Comparison of ENCODE assay signal across 8 cellular contexts in genomic region chr6:131134950-131135243, GRCh38. TPM values are rescaled to one million over a fixed set of nuclear protein-coding genes. Genes with fewer than 3 reads are reported as not detected.
DNase-seq lines count a peak whose midpoint lies in the region; ATAC-seq and TF ChIP-seq lines count a peak whose summit lies in the region.

No MANE protein-coding gene starts in this region.

- TF ChIP-seq CTCF in BE2C (IDR thresholded peaks at IDR 0.05; ENCODE audit: low read depth, low read length) (no peak), nephron (IDR thresholded peaks at IDR 0.05; ENCODE audit: unreplicated experiment in 3 of 3) (no peak)

- no peaks in the 10 kb centered on the region for H3K36me3 ChIP-seq in BE2C
- no peaks in the 10 kb centered on the region for H3K36me3 ChIP-seq in MG63
- no peaks in the 10 kb centered on the region for H3K36me3 ChIP-seq in ectodermal cell (ENCODE audit: control insufficient read depth, insufficient read depth, low read length)

- DNase-seq in BE2C: no peak
- no peak for DNase-seq in MG63
- no peak for DNase-seq in T1000 (lab: John Stamatoyannopoulos, UW)
- DNase-seq in NCI-H187 treated with DMSO at 0.1 percent for 48 hours (lab: John Stamatoyannopoulos, UW): no peak
- no peak for DNase-seq in mucosa of gallbladder (ENCODE audit: low spot score)

- H3K9me3 Mint-ChIP-seq in nephron: no peaks in the 10 kb centered on the region

- H3K27me3 ChIP-seq in BE2C: peaks cover 28% of the 10 kb centered on the region
- H3K27me3 ChIP-seq in MG63: no peaks in the 10 kb centered on the region
- peaks cover 16% of the 10 kb centered on the region for H3K27me3 ChIP-seq in ectodermal cell (ENCODE audit: control insufficient read depth, insufficient read depth, low read length, poor library complexity, severe bottlenecking)

- peaks cover 3% of the 10 kb centered on the region for H3K27me3 Mint-ChIP-seq in nephron (ENCODE audit: low read depth)

- H3K4me1 Mint-ChIP-seq in nephron: peaks cover 23% of the 10 kb centered on the region

- ATAC-seq in GM21367 (IDR thresholded peaks at IDR 0.05; ENCODE audit: unreplicated experiment): no peak

- H3K9me3 ChIP-seq in BE2C (no peaks in the 10 kb centered on the region), MG63 (no peaks in the 10 kb centered on the region), ectodermal cell (ENCODE audit: control insufficient read depth, low read length) (no peaks in the 10 kb centered on the region)

- no peak overlapping the region for H3K27ac ChIP-seq in ectodermal cell (ENCODE audit: insufficient read depth, low read depth, low read length, poor library complexity, severe bottlenecking)

- H3K36me3 Mint-ChIP-seq in nephron (ENCODE audit: low read depth): peaks cover 5% of the 10 kb centered on the region

- H3K4me3 ChIP-seq in BE2C (ENCODE audit: low read depth, low read length) (peak overlapping the region; percentile 45), MG63 (peak overlapping the region; percentile 65), ectodermal cell (ENCODE audit: insufficient read depth, low read depth, low read length) (peak overlapping the region; percentile 56)

- H3K4me1 ChIP-seq in BE2C: no peaks in the 10 kb centered on the region
- no peaks in the 10 kb centered on the region for H3K4me1 ChIP-seq in ectodermal cell (ENCODE audit: control insufficient read depth, insufficient read depth, low read length)

- 34 to 41% methylated on average over 4 of the region's 4 CpGs for WGBS in ectodermal cell, 2 experiments

- peak overlapping the region; percentile 86 to 97 (median 93) for H3K4me3 Mint-ChIP-seq in nephron

- peak overlapping the region; percentile 96 to 99 (median 97) for H3K27ac Mint-ChIP-seq in nephron

RNA-seq across cellular contexts. Expression of gene AKAP7, which starts 0.4 kb away (rescaled TPM):
- not detected for polyA plus RNA-seq in BE2C (2012; ENCODE audit: insufficient read depth, insufficient read length, low read depth)
- 0.54 and 6.1 TPM in 2 replicates for total RNA-seq in MG63 (2014; rRNA removed; shearing (Covaris generic); ENCODE audit: low replicate concordance)
- polyA plus RNA-seq in ectodermal cell (2013, experiment 1 of 4): 10.8 TPM
- 11.6 TPM for polyA plus RNA-seq in ectodermal cell (2013, experiment 2 of 4)
- polyA plus RNA-seq in ectodermal cell (2013, experiment 3 of 4): 9.1 TPM
- 9.1 TPM for polyA plus RNA-seq in ectodermal cell (2013, experiment 4 of 4)
- 56.3 TPM for total RNA-seq in mucosa of gallbladder
